Comparison of ENCODE assay signal across 9 cellular contexts in the genomic region with DNA sequence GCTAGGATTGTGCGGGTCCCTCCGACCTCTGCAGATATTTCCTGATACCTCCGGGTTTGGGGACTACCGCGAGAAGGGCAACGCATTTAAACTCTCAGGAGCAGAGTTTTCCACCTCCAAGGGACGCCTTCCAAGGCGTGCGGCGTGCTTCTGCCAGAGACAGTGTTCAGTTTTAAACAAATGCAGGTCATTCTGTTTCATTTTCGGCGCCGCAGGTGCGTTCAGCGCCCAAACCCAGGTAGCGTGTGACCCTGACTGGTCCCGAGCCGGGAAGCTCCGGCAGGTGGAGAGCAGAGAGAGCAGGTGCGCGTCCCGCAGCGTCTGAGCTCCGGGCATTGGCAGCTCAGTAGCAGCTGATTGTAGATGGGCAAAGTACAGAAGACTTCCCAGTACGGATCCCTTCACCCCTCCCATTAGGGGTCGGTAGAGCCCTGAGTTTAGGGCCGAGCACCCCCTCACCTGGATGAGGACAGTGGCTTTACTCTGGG. TPM values are rescaled to one million over a fixed set of nuclear protein-coding genes. Genes with fewer than 3 reads are reported as not detected.
A peak's percentile ranks its signal among the peaks of the same experiment; 100 is the strongest.
DNase-seq lines count a peak whose midpoint lies in the region; ATAC-seq lines count a peak whose summit lies in the region.
"Had no signal": no experiment of that assay in that cellular context is flagged by ENCODE, and none has a peak within 500 bp of the region (broad histone marks: within the 10 kb centered on the region; RNA-seq: fewer than 3 reads in every experiment).

No MANE protein-coding gene starts in this region.

- H3K27ac ChIP-seq in subcutaneous abdominal adipose tissue (ENCODE audit: low read depth, low read length), result no peak overlapping the region
- H3K27ac ChIP-seq: BLaER1 had no signal

- H3K4me3 Mint-ChIP-seq in activated CD4-positive, alpha-beta T cell treated with anti-CD3 and anti-CD28 coated beads, Interleukin-2, amount 10 ng/mL, durations not matched to agents 24 days and 14 days, result peak overlapping the region; percentile 63
- peak overlapping the region; percentile 57 for H3K4me3 Mint-ChIP-seq in activated T-helper 17 cell treated with anti-CD3 and anti-CD28 coated beads, Interleukin-2, amount 50 U/mL, for 72 hours

- no peaks in the 10 kb centered on the region for H3K36me3 ChIP-seq in subcutaneous abdominal adipose tissue (ENCODE audit: control insufficient read depth in 5 of 5, insufficient read depth in 5 of 5, low read length in 5 of 5)
- H3K36me3 ChIP-seq: BLaER1 had no signal

- no peaks in the 10 kb centered on the region for H3K9me3 Mint-ChIP-seq in activated CD4-positive, alpha-beta T cell treated with anti-CD3 and anti-CD28 coated beads, Interleukin-2, amount 10 ng/mL, durations not matched to agents 24 days and 14 days
- H3K9me3 Mint-ChIP-seq in activated T-helper 17 cell treated with anti-CD3 and anti-CD28 coated beads, Interleukin-2, amount 50 U/mL, for 72 hours, result no peaks in the 10 kb centered on the region

- H3K9ac ChIP-seq in subcutaneous abdominal adipose tissue (ENCODE audit: low read length in 5 of 5), result no peak overlapping the region
- H3K9ac ChIP-seq: BLaER1 had no signal

- no peak overlapping the region for H3K27ac Mint-ChIP-seq in activated CD4-positive, alpha-beta T cell treated with anti-CD3 and anti-CD28 coated beads, Interleukin-2, amount 10 ng/mL, durations not matched to agents 24 days and 14 days
- no peak overlapping the region for H3K27ac Mint-ChIP-seq in activated T-helper 17 cell treated with anti-CD3 and anti-CD28 coated beads, Interleukin-2, amount 50 U/mL, for 72 hours

- peaks cover 82% of the 10 kb centered on the region for H3K27me3 Mint-ChIP-seq in activated CD4-positive, alpha-beta T cell treated with anti-CD3 and anti-CD28 coated beads, Interleukin-2, amount 10 ng/mL, durations not matched to agents 24 days and 14 days
- peaks cover 59% of the 10 kb centered on the region for H3K27me3 Mint-ChIP-seq in activated T-helper 17 cell treated with anti-CD3 and anti-CD28 coated beads, Interleukin-2, amount 50 U/mL, for 72 hours

- peak; percentile 18 for ATAC-seq in activated T-helper 17 cell treated with anti-CD3 and anti-CD28 coated beads, Interleukin-2, amount 50 U/mL, for 72 hours (replicated peaks)
- ATAC-seq in left colon (peak; percentile 71), HG03175 (IDR thresholded peaks at IDR 0.05; ENCODE audit: unreplicated experiment) (no peak)

- H3K4me1 ChIP-seq in subcutaneous abdominal adipose tissue (ENCODE audit: control insufficient read depth in 5 of 5, insufficient read depth in 5 of 5, low read length in 5 of 5), result peaks cover 2 to 50% (median 48%) of the 10 kb centered on the region in 5 donors

- intact Hi-C loops in activated CD4-positive, alpha-beta T cell treated with anti-CD3 and anti-CD28 coated beads, Interleukin-2, amount 10 ng/mL, durations not matched to agents 24 days and 14 days (cut with micrococcal nuclease), result loop anchor here (5.0 kb wide), 2 partner anchors 380 to 495 kb away; a partner anchor contains a TSS
- intact Hi-C loops in left colon (cut with DNase I, micrococcal nuclease), result loop anchor here in 1 of 2 donors (10.0 kb wide), 1 partner anchor 187 kb away; no protein-coding TSS in a partner anchor

- no peaks in the 10 kb centered on the region for H3K36me3 Mint-ChIP-seq in activated CD4-positive, alpha-beta T cell treated with anti-CD3 and anti-CD28 coated beads, Interleukin-2, amount 10 ng/mL, durations not matched to agents 24 days and 14 days (ENCODE audit: low read depth)
- H3K36me3 Mint-ChIP-seq in activated T-helper 17 cell treated with anti-CD3 and anti-CD28 coated beads, Interleukin-2, amount 50 U/mL, for 72 hours (ENCODE audit: low read depth), result no peaks in the 10 kb centered on the region

- no peaks in the 10 kb centered on the region for H3K9me3 ChIP-seq in subcutaneous abdominal adipose tissue (ENCODE audit: control insufficient read depth in 5 of 5, low read length in 5 of 5)

- peak overlapping the region; percentile 39 to 67 (median 54) for H3K4me3 ChIP-seq in subcutaneous abdominal adipose tissue (ENCODE audit: low read depth in 1 of 5, low read length in 5 of 5)

- H3K27me3 ChIP-seq in subcutaneous abdominal adipose tissue (ENCODE audit: control insufficient read depth in 5 of 5, insufficient read depth in 4 of 5, low read length in 5 of 5), result peaks cover 68 to 81% (median 74%) of the 10 kb centered on the region in 5 donors

- peaks cover 31% of the 10 kb centered on the region for H3K4me1 Mint-ChIP-seq in activated CD4-positive, alpha-beta T cell treated with anti-CD3 and anti-CD28 coated beads, Interleukin-2, amount 10 ng/mL, durations not matched to agents 24 days and 14 days
- H3K4me1 Mint-ChIP-seq in activated T-helper 17 cell treated with anti-CD3 and anti-CD28 coated beads, Interleukin-2, amount 50 U/mL, for 72 hours, result peaks cover 10% of the 10 kb centered on the region

- DNase-seq in activated CD4-positive, alpha-beta T cell treated with anti-CD3 and anti-CD28 coated beads, Interleukin-2, amount 10 ng/mL, durations not matched to agents 24 days and 14 days, result no peak
- no peak for DNase-seq in activated CD4-positive, alpha-beta T cell treated with anti-CD3 and anti-CD28 coated beads, Interleukin-2, amount 50 U/mL, for 48 hours
- DNase-seq in left colon, result peak in 1 of 2 donors; percentile 22
- DNase-seq in activated CD4-positive, alpha-beta T cell treated with anti-CD3 and anti-CD28 coated beads, Interleukin-2, amount 50 U/mL, for 4 hours, result no peak
- no peak for DNase-seq in cerebellum (ENCODE audit: low spot score)

RNA-seq across cellular contexts. Expression of a gene that starts 1.4 kb away (rescaled TPM):
- total RNA-seq in activated CD4-positive, alpha-beta T cell treated with anti-CD3 and anti-CD28 coated beads, Interleukin-2, amount 10 ng/mL, durations not matched to agents 24 days and 14 days, result not detected in 2 replicates
- total RNA-seq in activated T-helper 17 cell treated with anti-CD3 and anti-CD28 coated beads, Interleukin-2, amount 50 U/mL, for 72 hours, result under 1 TPM in 1 of 2 donors, not detected in 1; 0.40 TPM
- total RNA-seq in left colon (not detected), cerebellum (4.7 TPM)

RNA-seq across cellular contexts. Expression of a gene that starts 11.7 kb away (rescaled TPM):
- total RNA-seq in activated CD4-positive, alpha-beta T cell treated with anti-CD3 and anti-CD28 coated beads, Interleukin-2, amount 10 ng/mL, durations not matched to agents 24 days and 14 days, result 0.07 and 0.12 TPM in 2 replicates
- not detected for total RNA-seq in activated T-helper 17 cell treated with anti-CD3 and anti-CD28 coated beads, Interleukin-2, amount 50 U/mL, for 72 hours
- total RNA-seq in left colon, result under 1 TPM in 1 of 2 donors, not detected in 1; 0.14 TPM
- total RNA-seq in cerebellum, result 9.5 TPM
